17 cellular contexts compared by ENCODE assay signal in genomic region chr10:125514206-125515162, GRCh38.
A peak's percentile ranks its signal among the peaks of the same experiment; 100 is the strongest.
DNase-seq lines count a peak whose midpoint lies in the region; ATAC-seq and TF ChIP-seq lines count a peak whose summit lies in the region.
"Had no signal": no experiment of that assay in that cellular context is flagged by ENCODE, and none has a peak within 500 bp of the region (broad histone marks: within the 10 kb centered on the region; RNA-seq: fewer than 3 reads in every experiment).

No MANE protein-coding gene starts in this region.

- peaks cover 30% of the 10 kb centered on the region for H3K9me3 Mint-ChIP-seq in WTC11
- H3K9me3 Mint-ChIP-seq in mesothelial cell of epicardium = peaks cover 5% of the 10 kb centered on the region
- H3K9me3 Mint-ChIP-seq: natural killer cell treated with Interleukin-12 subunit alpha and Interleukin-12 subunit beta and Interleukin-15 and Interleukin-18, amount 100 ng/mL, for 72 hours had no signal

- H3K27me3 Mint-ChIP-seq in WTC11 (ENCODE audit: low read depth) (no peaks in the 10 kb centered on the region), mesothelial cell of epicardium (ENCODE audit: low read depth) (no peaks in the 10 kb centered on the region)

- TF ChIP-seq CTCF in AG09319 (IDR thresholded peaks at IDR 0.05; ENCODE audit: low read depth, low read length) (no peak), WTC11 (IDR thresholded peaks at IDR 0.05) (no peak), mesothelial cell of epicardium (IDR thresholded peaks at IDR 0.05; ENCODE audit: unreplicated experiment) (no peak)

- CTCF ChIA-PET in WTC11 (lab: Charles Lee) = interaction anchor here (2.3 kb wide), 1 partner anchor 7 kb away, joined by 14 read pairs; no protein-coding TSS in a partner anchor

- DNase-seq in AG09319 (ENCODE audit: extremely low read depth, low read depth) = peak; percentile 1
- DNase-seq in EL = peak; percentile 18
- DNase-seq in WTC11 (ENCODE audit: low spot score) = no peak
- DNase-seq in mesothelial cell of epicardium (ENCODE audit: low spot score in 2 of 2, unreplicated experiment in 2 of 2) = no peak
- DNase-seq in germinal center (ENCODE audit: low spot score) = no peak
- DNase-seq in activated CD4-positive, CD25-positive, alpha-beta regulatory T cell treated with anti-CD3 and anti-CD28 coated beads, Interleukin-2, amount 50 U/mL, for 72 hours = no peak
- DNase-seq in left lobe of liver (ENCODE audit: low spot score) = no peak
- DNase-seq: activated effector memory CD4-positive, alpha-beta T cell treated with anti-CD3 and anti-CD28 coated beads, Interleukin-2, amount 50 U/mL, for 16 hours; aorta; KBM-7; lower lobe of right lung; NCI-H1105; NCI-H2171; T-helper 1 cell had no signal

- peaks cover 38% of the 10 kb centered on the region for H3K4me1 Mint-ChIP-seq in WTC11
- peaks cover 24% of the 10 kb centered on the region for H3K4me1 Mint-ChIP-seq in mesothelial cell of epicardium
- H3K4me1 Mint-ChIP-seq: B cell had no signal

- H3K36me3 Mint-ChIP-seq in WTC11 (peaks cover 22% of the 10 kb centered on the region), mesothelial cell of epicardium (no peaks in the 10 kb centered on the region)
- H3K36me3 Mint-ChIP-seq: natural killer cell treated with Interleukin-12 subunit alpha and Interleukin-12 subunit beta and Interleukin-15 and Interleukin-18, amount 100 ng/mL, for 72 hours had no signal

- H3K4me3 Mint-ChIP-seq in WTC11 (peak overlapping the region; percentile 0; the same call in 1 of the 2 replicates), mesothelial cell of epicardium (no peak overlapping the region)
- H3K4me3 Mint-ChIP-seq: B cell; natural killer cell treated with Interleukin-12 subunit alpha and Interleukin-12 subunit beta and Interleukin-15 and Interleukin-18, amount 100 ng/mL, for 72 hours had no signal

- POLR2A ChIA-PET in WTC11 (lab: Charles Lee) = no interaction called here

- ATAC-seq in WTC11 = peak; percentile 65
- ATAC-seq in left lobe of liver = no peak
- ATAC-seq in HG03280 (IDR thresholded peaks at IDR 0.05; ENCODE audit: unreplicated experiment) = no peak
- ATAC-seq: lower lobe of right lung; natural killer cell treated with Interleukin-12 subunit alpha and Interleukin-12 subunit beta and Interleukin-15 and Interleukin-18, amount 100 ng/mL, for 72 hours had no signal

- H3K27ac Mint-ChIP-seq in WTC11 (0 out of 2 replicates have a peak overlapping the region, but pooled peaks have one; percentile 46), mesothelial cell of epicardium (peak overlapping the region; percentile 78)
- H3K27ac Mint-ChIP-seq: B cell; natural killer cell treated with Interleukin-12 subunit alpha and Interleukin-12 subunit beta and Interleukin-15 and Interleukin-18, amount 100 ng/mL, for 72 hours had no signal

TF ChIP-seq in WTC11, 78 proteins besides CTCF, POLR2A, EP300 and RAD21:
- no peak for TF ChIP-seq CREM (CRISPR knock-in tag; IDR thresholded peaks at IDR 0.05)
- TF ChIP-seq, protein P1, sequence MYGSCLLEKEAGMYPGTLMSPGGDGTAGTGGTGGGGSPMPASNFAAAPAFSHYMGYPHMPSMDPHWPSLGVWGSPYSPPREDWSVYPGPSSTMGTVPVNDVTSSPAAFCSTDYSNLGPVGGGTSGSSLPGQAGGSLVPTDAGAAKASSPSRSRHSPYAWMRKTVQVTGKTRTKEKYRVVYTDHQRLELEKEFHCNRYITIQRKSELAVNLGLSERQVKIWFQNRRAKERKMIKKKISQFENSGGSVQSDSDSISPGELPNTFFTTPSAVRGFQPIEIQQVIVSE (CRISPR knock-in tag; IDR thresholded peaks at IDR 0.05; ENCODE audit: borderline replicate concordance) = no peak

Comparison
In these comparisons a context has a peak if more than half of its experiments do, and no peak if none do; other contexts are left out.
1. DNase-seq: peak in AG09319 (single experiment) and EL (single experiment); none in WTC11 (single experiment), mesothelial cell of epicardium (0 of 2), germinal center (single experiment), activated CD4-positive, CD25-positive, alpha-beta regulatory T cell treated with anti-CD3 and anti-CD28 coated beads, Interleukin-2, amount 50 U/mL, for 72 hours (single experiment) and left lobe of liver (single experiment).